In the genomic region with DNA sequence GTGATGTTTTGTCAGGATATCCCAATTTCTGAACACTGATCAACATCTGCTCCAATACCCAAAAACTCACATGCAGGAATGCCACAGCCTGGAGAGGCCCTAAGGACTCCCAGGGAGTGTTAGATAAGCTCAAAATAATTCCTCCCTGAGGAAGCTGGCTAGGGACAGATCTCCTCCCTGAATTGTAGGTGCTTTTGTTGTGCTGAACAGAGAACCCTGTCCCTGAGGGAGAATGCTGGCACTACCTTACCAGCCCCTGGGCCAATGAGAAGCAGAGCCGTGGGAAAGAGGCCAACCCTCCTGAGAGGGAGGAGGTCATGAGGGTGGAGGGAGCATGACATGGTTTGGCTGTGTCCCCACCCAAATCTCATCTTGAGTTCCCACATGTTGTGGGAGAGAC, we compare ENCODE assay signal across 1 cellular context.
TF ChIP-seq lines count a peak whose summit lies in the region.

No MANE protein-coding gene starts in this region.

TF ChIP-seq in GM23338, 12 proteins besides CTCF, POLR2A, EP300 and RAD21 (continued from another document):
- TF ChIP-seq, protein P1, sequence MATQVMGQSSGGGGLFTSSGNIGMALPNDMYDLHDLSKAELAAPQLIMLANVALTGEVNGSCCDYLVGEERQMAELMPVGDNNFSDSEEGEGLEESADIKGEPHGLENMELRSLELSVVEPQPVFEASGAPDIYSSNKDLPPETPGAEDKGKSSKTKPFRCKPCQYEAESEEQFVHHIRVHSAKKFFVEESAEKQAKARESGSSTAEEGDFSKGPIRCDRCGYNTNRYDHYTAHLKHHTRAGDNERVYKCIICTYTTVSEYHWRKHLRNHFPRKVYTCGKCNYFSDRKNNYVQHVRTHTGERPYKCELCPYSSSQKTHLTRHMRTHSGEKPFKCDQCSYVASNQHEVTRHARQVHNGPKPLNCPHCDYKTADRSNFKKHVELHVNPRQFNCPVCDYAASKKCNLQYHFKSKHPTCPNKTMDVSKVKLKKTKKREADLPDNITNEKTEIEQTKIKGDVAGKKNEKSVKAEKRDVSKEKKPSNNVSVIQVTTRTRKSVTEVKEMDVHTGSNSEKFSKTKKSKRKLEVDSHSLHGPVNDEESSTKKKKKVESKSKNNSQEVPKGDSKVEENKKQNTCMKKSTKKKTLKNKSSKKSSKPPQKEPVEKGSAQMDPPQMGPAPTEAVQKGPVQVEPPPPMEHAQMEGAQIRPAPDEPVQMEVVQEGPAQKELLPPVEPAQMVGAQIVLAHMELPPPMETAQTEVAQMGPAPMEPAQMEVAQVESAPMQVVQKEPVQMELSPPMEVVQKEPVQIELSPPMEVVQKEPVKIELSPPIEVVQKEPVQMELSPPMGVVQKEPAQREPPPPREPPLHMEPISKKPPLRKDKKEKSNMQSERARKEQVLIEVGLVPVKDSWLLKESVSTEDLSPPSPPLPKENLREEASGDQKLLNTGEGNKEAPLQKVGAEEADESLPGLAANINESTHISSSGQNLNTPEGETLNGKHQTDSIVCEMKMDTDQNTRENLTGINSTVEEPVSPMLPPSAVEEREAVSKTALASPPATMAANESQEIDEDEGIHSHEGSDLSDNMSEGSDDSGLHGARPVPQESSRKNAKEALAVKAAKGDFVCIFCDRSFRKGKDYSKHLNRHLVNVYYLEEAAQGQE (IDR thresholded peaks at IDR 0.05; ENCODE audit: unreplicated experiment) = no peak
- TF ChIP-seq ZNF331 (CRISPR knock-in tag; IDR thresholded peaks at IDR 0.05; ENCODE audit: low read depth) = no peak
- TF ChIP-seq EZH2phosphoT487 (IDR thresholded peaks at IDR 0.05; ENCODE audit: unreplicated experiment) = no peak
- TF ChIP-seq EZH2 (IDR thresholded peaks at IDR 0.05; ENCODE audit: low read depth, unreplicated experiment) = no peak
- no peak for TF ChIP-seq STAT1 (IDR thresholded peaks at IDR 0.05; ENCODE audit: unreplicated experiment)
- TF ChIP-seq, protein P2, sequence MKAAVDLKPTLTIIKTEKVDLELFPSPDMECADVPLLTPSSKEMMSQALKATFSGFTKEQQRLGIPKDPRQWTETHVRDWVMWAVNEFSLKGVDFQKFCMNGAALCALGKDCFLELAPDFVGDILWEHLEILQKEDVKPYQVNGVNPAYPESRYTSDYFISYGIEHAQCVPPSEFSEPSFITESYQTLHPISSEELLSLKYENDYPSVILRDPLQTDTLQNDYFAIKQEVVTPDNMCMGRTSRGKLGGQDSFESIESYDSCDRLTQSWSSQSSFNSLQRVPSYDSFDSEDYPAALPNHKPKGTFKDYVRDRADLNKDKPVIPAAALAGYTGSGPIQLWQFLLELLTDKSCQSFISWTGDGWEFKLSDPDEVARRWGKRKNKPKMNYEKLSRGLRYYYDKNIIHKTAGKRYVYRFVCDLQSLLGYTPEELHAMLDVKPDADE (IDR thresholded peaks at IDR 0.05) = no peak
- TF ChIP-seq JUNB (IDR thresholded peaks at IDR 0.05; ENCODE audit: unreplicated experiment) = no peak
- TF ChIP-seq NANOG (IDR thresholded peaks at IDR 0.05; ENCODE audit: borderline replicate concordance) = no peak
